Comparison of ENCODE assay signal across 9 cellular contexts in the genomic region with DNA sequence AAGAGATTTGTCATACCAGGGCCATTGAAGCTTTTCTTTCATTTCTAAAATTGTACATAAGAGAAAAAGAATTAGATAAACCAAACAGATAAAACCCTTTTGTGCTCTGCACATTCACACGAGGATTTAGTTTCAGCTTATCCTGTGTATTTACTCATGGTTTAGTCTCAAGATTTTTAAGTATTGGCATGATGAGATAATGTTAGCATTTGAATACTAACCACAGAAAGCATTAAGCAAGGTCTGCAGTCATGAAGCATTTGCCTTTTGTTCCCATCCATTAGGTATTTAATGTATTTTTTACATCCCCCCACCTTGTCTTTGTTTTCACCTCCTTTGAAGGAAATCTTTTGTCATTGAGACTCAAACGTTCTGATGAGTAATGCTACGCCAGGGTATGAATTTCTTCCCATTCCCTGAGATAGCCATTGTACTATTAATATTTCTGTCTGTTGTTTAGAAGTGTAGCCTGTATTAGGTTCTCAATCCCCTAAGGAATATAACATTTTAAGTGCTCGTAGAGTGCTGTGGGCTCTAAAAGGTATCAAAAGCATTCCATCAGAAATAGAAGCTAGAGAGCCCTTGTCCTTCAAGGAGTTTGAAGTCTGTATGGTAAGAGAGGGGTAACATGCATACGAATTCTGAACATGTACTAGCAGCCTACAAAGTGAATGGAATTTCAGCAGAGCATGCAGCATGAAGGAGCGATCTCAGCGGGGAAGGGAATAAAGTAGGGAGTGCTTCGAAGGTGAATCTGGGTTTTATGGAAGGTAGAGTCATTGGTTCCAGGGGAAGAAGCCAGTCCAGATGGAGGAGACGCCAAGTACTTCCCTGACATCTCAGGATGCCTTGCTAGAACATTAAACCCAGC. TPM values are rescaled to one million over a fixed set of nuclear protein-coding genes. Genes with fewer than 3 reads are reported as not detected.
DNase-seq lines count a peak whose midpoint lies in the region; FAIRE-seq and TF ChIP-seq lines count a peak whose summit lies in the region.
"Had no signal": no experiment of that assay in that cellular context is flagged by ENCODE, and none has a peak within 500 bp of the region (broad histone marks: within the 10 kb centered on the region; RNA-seq: fewer than 3 reads in every experiment).

No MANE protein-coding gene starts in this region.

- H3K4me3 ChIP-seq in GM23248 (peak overlapping the region; percentile 40), H1 (ENCODE audit: extremely low read depth in 1 of 4, insufficient read depth in 2 of 4, low read depth in 3 of 4, low read length in 4 of 4) (peak overlapping the region in 1 of 4 experiments; percentile 13; a peak in 1 of 8 replicates), retinal pigment epithelial cell (ENCODE audit: low read length) (no peak overlapping the region)

- peak overlapping the region; percentile 21; the same call in 1 of the 2 replicates for H2BK5ac ChIP-seq in H1 (ENCODE audit: low read depth, low read length)

- H3K23me2 ChIP-seq in H1 (ENCODE audit: low read depth, low read length), result no peaks in the 10 kb centered on the region; the same call in 1 of the 2 replicates

- 68 to 69% methylated on average over 9 of the region's 9 CpGs for WGBS in GM23248 (ENCODE audit: low coverage in 1 of 2, low lambda C conversion rate in 2 of 2, missing lambda C conversion rate in 2 of 2), 2 experiments
- WGBS in H1 (ENCODE audit: extremely low coverage in 1 of 2, insufficient coverage in 1 of 2, insufficient read length in 1 of 2, insufficient replicate concordance in 2 of 2, low coverage in 1 of 2, low lambda C conversion rate in 2 of 2, missing lambda C conversion rate in 1 of 2), 2 experiments, result 45% methylated on average over 9 of the region's 9 CpGs; no CpG with 5 or more reads in 1 of the 2 experiments

- no peaks in the 10 kb centered on the region for H3K27me3 ChIP-seq in GM23248 (replicated peaks; ENCODE audit: insufficient read depth)
- H3K27me3 ChIP-seq in H1 (replicated peaks in 1 of 4; ENCODE audit: control insufficient read depth in 3 of 4, extremely low read depth in 1 of 4, insufficient read depth in 3 of 4, low read length in 3 of 4), result no peaks in the 10 kb centered on the region

- H4K20me1 ChIP-seq in GM23248 (ENCODE audit: insufficient read depth) (no peaks in the 10 kb centered on the region), H1 (replicated peaks in 1 of 2; ENCODE audit: control insufficient read depth in 1 of 2, insufficient read depth in 2 of 2, low read length in 2 of 2) (no peaks in the 10 kb centered on the region)

- no peak for FAIRE-seq in H1 (lab: Jason Lieb, UNC)

- no peaks in the 10 kb centered on the region; the same call in 1 of the 2 replicates for H3K79me1 ChIP-seq in H1 (ENCODE audit: low read depth, low read length)

- H3K36me3 ChIP-seq in GM23248 (ENCODE audit: low read depth), result no peaks in the 10 kb centered on the region
- no peaks in the 10 kb centered on the region for H3K36me3 ChIP-seq in H1 (ENCODE audit: control insufficient read depth in 2 of 4, insufficient read depth in 4 of 4, low read length in 3 of 4)

- H4K91ac ChIP-seq in H1 (replicated peaks; ENCODE audit: insufficient read length, low read length), result no peak overlapping the region

- peak overlapping the region; percentile 2 for H2BK120ac ChIP-seq in H1 (replicated peaks; ENCODE audit: low read depth, low read length)

- H3K4me2 ChIP-seq in GM23248 (ENCODE audit: unreplicated experiment) (peak overlapping the region; percentile 64), H1 (ENCODE audit: insufficient read depth in 1 of 2, low read depth in 2 of 2, low read length in 2 of 2) (peak overlapping the region; percentile 30 to 32)

- H2BK20ac ChIP-seq in H1 (ENCODE audit: low read length), result peak overlapping the region; percentile 68; the same call in 1 of the 2 replicates

- no peak overlapping the region for H2BK15ac ChIP-seq in H1 (ENCODE audit: low read length)

- H3K27ac ChIP-seq in GM23248 (peak overlapping the region; percentile 93), H1 (ENCODE audit: low read depth, low read length) (peak overlapping the region; percentile 30; the same call in 1 of the 2 replicates), RWPE1 (no peak overlapping the region)

- H3K14ac ChIP-seq in H1 (ENCODE audit: insufficient read length), result no peak overlapping the region

- H4K8ac ChIP-seq in H1 (ENCODE audit: extremely low read depth, insufficient read depth, low read length), result no peak overlapping the region

- H3K4ac ChIP-seq in H1 (replicated peaks; ENCODE audit: insufficient read length, low read depth, low read length), result no peak overlapping the region

- peak; percentile 86 for DNase-seq in GM23248
- DNase-seq in NCI-H2107 treated with DMSO at 0.1 percent for 48 hours (lab: John Stamatoyannopoulos, UW; ENCODE audit: unreplicated experiment), result peak; percentile 89
- no peak for DNase-seq in H1 (ENCODE audit: low read depth in 1 of 2, low spot score in 2 of 2)
- DNase-seq in retinal pigment epithelial cell (ENCODE audit: low read depth), result peak; percentile 56
- DNase-seq in NCI-H524 (lab: John Stamatoyannopoulos, UW), result no peak
- DNase-seq in GM19240 (ENCODE audit: insufficient read length, low spot score), result no peak
- no peak for DNase-seq in RWPE1 (ENCODE audit: low spot score)
- DNase-seq: activated effector memory CD4-positive, alpha-beta T cell treated with Interleukin-2 at 50 U/mL for 16 hours; T-helper 2 cell had no signal

- no peaks in the 10 kb centered on the region for H3K9me3 ChIP-seq in GM23248 (ENCODE audit: low read depth)
- no peaks in the 10 kb centered on the region for H3K9me3 ChIP-seq in H1 (ENCODE audit: insufficient read depth in 2 of 2, low read depth in 1 of 2, low read length in 1 of 2)

- no peak overlapping the region for H3K56ac ChIP-seq in H1 (replicated peaks; ENCODE audit: insufficient read length, low read depth, low read length)

- H3F3A ChIP-seq in GM23248 (ENCODE audit: insufficient read depth), result peaks cover 47% of the 10 kb centered on the region

- peak overlapping the region; percentile 55 for H4K5ac ChIP-seq in H1 (ENCODE audit: insufficient read length, low read depth, low read length)

- H3K9me2 ChIP-seq in GM23248 (ENCODE audit: insufficient read depth), result no peaks in the 10 kb centered on the region

- H3K79me2 ChIP-seq in GM23248 (ENCODE audit: insufficient read depth) (no peaks in the 10 kb centered on the region), H1 (ENCODE audit: control insufficient read depth in 1 of 2, insufficient read depth in 2 of 2, low read length in 2 of 2) (no peaks in the 10 kb centered on the region)

- H3K4me1 ChIP-seq in GM23248 (ENCODE audit: insufficient read depth), result peaks cover 47% of the 10 kb centered on the region
- peaks cover 7 to 21% (median 12%) of the 10 kb centered on the region in 4 experiments; a peak in 5 of 7 replicates for H3K4me1 ChIP-seq in H1 (replicated peaks in 1 of 4; ENCODE audit: control insufficient read depth in 3 of 4, insufficient read depth in 4 of 4, low read length in 3 of 4)

- H2AFZ ChIP-seq in GM23248, result peak overlapping the region; percentile 54; the same call in 1 of the 2 replicates
- no peak overlapping the region for H2AFZ ChIP-seq in H1 (ENCODE audit: low read length)

- TF ChIP-seq EP300 in H1 (IDR thresholded peaks at IDR 0.05; ENCODE audit: borderline replicate concordance in 1 of 2, low read depth in 2 of 2, low read length in 2 of 2), result no peak

- no peak for TF ChIP-seq RAD21 in H1 (IDR thresholded peaks at IDR 0.05 in 1 of 2, conservative IDR thresholded peaks at IDR 0.05 in 1 of 2; ENCODE audit: low read depth in 2 of 2, low read length in 2 of 2)

- CTCF ChIA-PET in H1 (lab: Charles Lee; ENCODE audit: partially characterized antibody), result interaction anchor here (0.7 to 1.1 kb wide), 2 partner anchors 15 to 402 kb away, joined by 3 read pairs; no protein-coding TSS in a partner anchor
- CTCF ChIA-PET in RWPE1 (lab: Yijun Ruan, JAX), result interaction anchor here (0.6 kb wide), 1 partner anchor 109 kb away, joined by 3 read pairs; no protein-coding TSS in a partner anchor

- H3K9ac ChIP-seq in GM23248 (peak overlapping the region; percentile 74), H1 (replicated peaks in 1 of 4; ENCODE audit: extremely low read depth in 1 of 4, low read depth in 3 of 4, low read length in 3 of 4) (no peak overlapping the region)

- no peak for TF ChIP-seq POLR2A in H1 (IDR thresholded peaks at IDR 0.05; ENCODE audit: control extremely low read depth in 1 of 2, low read depth in 2 of 2, low read length in 2 of 2)

- no peak overlapping the region for H3K23ac ChIP-seq in H1 (ENCODE audit: insufficient read length)

- TF ChIP-seq CTCF in H1 (IDR thresholded peaks at IDR 0.05; ENCODE audit: control extremely low read depth in 1 of 3, insufficient read depth in 1 of 3, low read depth in 1 of 3, low read length in 3 of 3), result no peak
- TF ChIP-seq CTCF in retinal pigment epithelial cell (conservative IDR thresholded peaks at IDR 0.05; ENCODE audit: low read depth, low read length), result no peak
- no peak for TF ChIP-seq CTCF in RWPE1 (conservative IDR thresholded peaks at IDR 0.05; ENCODE audit: low read depth)

- in situ Hi-C loops in GM23248 (cut with MboI), result no loop called here

- no peak overlapping the region; the same call in 1 of the 2 replicates for H3K18ac ChIP-seq in H1 (ENCODE audit: extremely low read depth, low read length)

- H2AK5ac ChIP-seq in H1 (ENCODE audit: low read depth, low read length), result peak overlapping the region; percentile 18; the same call in 1 of the 2 replicates

- H2BK12ac ChIP-seq in H1 (ENCODE audit: low read depth, low read length), result peak overlapping the region; percentile 68

- POLR2A ChIA-PET in H1 (lab: Charles Lee; ENCODE audit: partially characterized antibody) (interaction anchor here (0.7 to 2.1 kb wide), 7 partner anchors 17 to 320 kb away, joined by 3 to 10 read pairs (median 5); partner anchors contain the start of genes CRADD and SOCS2), RWPE1 (lab: Yijun Ruan, JAX; ENCODE audit: low non-redundant PET) (interaction anchor here (0.6 kb wide), 1 partner anchor 10 kb away, joined by 4 read pairs; no protein-coding TSS in a partner anchor)

TF ChIP-seq in H1, 55 proteins besides CTCF, POLR2A, EP300 and RAD21 (continues in another document):
- 0 out of 4 replicates have a peak, but pooled peaks of 1 of the 2 experiments have one; percentile 18 for TF ChIP-seq HDAC2 (IDR thresholded peaks at IDR 0.05; ENCODE audit: borderline replicate concordance in 1 of 2, low read depth in 2 of 2, low read length in 2 of 2)

RNA-seq across cellular contexts. Expression of gene CRADD, which starts 22.3 kb away (rescaled TPM):
- total RNA-seq in GM23248 (2014; rRNA removed; shearing (Covaris generic)), result 12.9 and 21.5 TPM in 2 replicates
- 18.6 and 19.6 TPM in 2 replicates for polyA plus RNA-seq in GM23248 (2016; fragmentation: Nextera tagmentation; extraction: Ambion mirVana)
- 7.5 and 8.1 TPM in 2 replicates for total RNA-seq in H1 (2021; fragmentation: NEBNext Ultra II Directional; extraction: Animal tissue kit (Norgen Biotek cat#: 25700))
- polyA plus RNA-seq in H1 (2011; rRNA removed), result 14.1 and 15.4 TPM in 2 replicates
- 12.6 TPM for polyA plus RNA-seq in H1 (2011; cell fraction: cytosol; rRNA removed)
- 8.1 TPM for polyA plus RNA-seq in H1 (2011; cell fraction: nucleus; rRNA removed)
- 6.5 to 10.6 TPM (median 8.7 TPM) in 4 replicates for polyA plus RNA-seq in H1 (2012, experiment 1 of 2)
- polyA plus RNA-seq in H1 (2012, experiment 2 of 2), result 8.3 TPM
- polyA plus RNA-seq in H1 (2013, experiment 1 of 2), result 6.9 TPM
- polyA plus RNA-seq in H1 (2013, experiment 2 of 2), result 6.5 TPM
- 7.7 and 11.9 TPM in 2 replicates for polyA minus RNA-seq in H1 (2011; rRNA and poly(A)+ RNA removed)
- 5.2 TPM for polyA minus RNA-seq in H1 (2011; cell fraction: cytosol; rRNA and poly(A)+ RNA removed)
- 13.6 TPM for polyA minus RNA-seq in H1 (2011; cell fraction: nucleus; rRNA and poly(A)+ RNA removed)

Comparison
In these comparisons a context has a peak if more than half of its experiments do, and no peak if none do; other contexts are left out.
1. DNase-seq: peak in GM23248 (single experiment), NCI-H2107 treated with DMSO at 0.1 percent for 48 hours (single experiment) and retinal pigment epithelial cell (single experiment); none in H1 (0 of 2), NCI-H524 (0 of 2), GM19240 (single experiment) and RWPE1 (single experiment).